ENCODE assay signal across 1 cellular context in genomic region chr19:50784710-50785109, GRCh38.
TF ChIP-seq lines count a peak whose summit lies in the region.

No MANE protein-coding gene starts in this region.

TF ChIP-seq in SK-N-SH treated with all-trans-retinoic acid at 6 μM for 48 hours, 23 proteins besides CTCF, POLR2A, EP300 and RAD21 (continued from another document):
- TF ChIP-seq TSHZ2 (CRISPR knock-in tag; IDR thresholded peaks at IDR 0.05), result no peak
- no peak for TF ChIP-seq SNAI2 (CRISPR knock-in tag; IDR thresholded peaks at IDR 0.05)
- TF ChIP-seq ESRRG (CRISPR knock-in tag; IDR thresholded peaks at IDR 0.05), result no peak
- TF ChIP-seq ZFP30 (CRISPR knock-in tag; IDR thresholded peaks at IDR 0.05), result no peak
TF ChIP-seq in SK-N-SH treated with all-trans-retinoic acid at 6 μM for 48 hours: peak in this region for 1.
